Comparison of ENCODE assay signal across 18 cellular contexts in the genomic region with DNA sequence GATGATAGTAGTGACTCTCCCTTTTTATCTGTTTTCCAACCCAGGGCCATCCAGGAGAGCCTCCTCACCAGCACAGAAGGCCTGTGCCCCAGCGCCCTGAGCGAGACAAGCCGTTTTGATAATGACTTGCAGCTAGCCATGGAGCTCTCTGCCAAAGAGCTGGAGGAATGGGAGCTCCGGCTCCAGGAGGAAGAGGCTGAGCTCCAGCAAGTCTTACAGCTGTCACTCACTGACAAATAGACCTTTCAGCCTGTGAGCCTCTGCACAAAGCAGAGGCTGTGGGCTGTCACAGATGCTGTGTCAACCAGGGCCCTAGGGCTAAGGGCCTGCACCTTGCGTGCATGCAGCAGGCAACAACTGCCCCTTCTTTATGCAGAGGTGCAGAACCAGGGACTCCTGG. TPM values are rescaled to one million over a fixed set of nuclear protein-coding genes. Genes with fewer than 3 reads are reported as not detected.
DNase-seq lines count a peak whose midpoint lies in the region; ATAC-seq and TF ChIP-seq lines count a peak whose summit lies in the region.
"Had no signal": no experiment of that assay in that cellular context is flagged by ENCODE, and none has a peak within 500 bp of the region (broad histone marks: within the 10 kb centered on the region; RNA-seq: fewer than 3 reads in every experiment).

No MANE protein-coding gene starts in this region.

- in situ Hi-C loops in GM23248 (cut with MboI) = no loop called here

- H3K4me2 ChIP-seq in GM23248 (ENCODE audit: unreplicated experiment) = no peak overlapping the region
- H3K4me2 ChIP-seq in trophoblast cell (ENCODE audit: low read length) = no peak overlapping the region

- H2BK5ac ChIP-seq in trophoblast cell (ENCODE audit: low read depth, low read length, poor library complexity) = no peak overlapping the region

- H3K4ac ChIP-seq in trophoblast cell (ENCODE audit: low read depth, low read length) = no peak overlapping the region

- H2AK5ac ChIP-seq in trophoblast cell (ENCODE audit: low read length) = no peak overlapping the region

- H4K8ac ChIP-seq in trophoblast cell (ENCODE audit: low read depth, low read length) = no peak overlapping the region

- H2AFZ ChIP-seq in GM23248 (no peak overlapping the region), trophoblast cell (ENCODE audit: insufficient read depth, low read length, poor library complexity) (no peak overlapping the region)

- no peak overlapping the region for H3K9ac ChIP-seq in GM23248
- H3K9ac ChIP-seq in trophoblast cell (ENCODE audit: low read length) = no peak overlapping the region

- no peak for ATAC-seq in HG02588 (IDR thresholded peaks at IDR 0.05; ENCODE audit: unreplicated experiment)
- no peak for ATAC-seq in SK-N-SH treated with all-trans-retinoic acid at 6 μM for 48 hours
- ATAC-seq in GM21447 (IDR thresholded peaks at IDR 0.05; ENCODE audit: unreplicated experiment) = no peak
- ATAC-seq in HG03342 (IDR thresholded peaks at IDR 0.05; ENCODE audit: unreplicated experiment) = no peak

- no peak overlapping the region for H3K14ac ChIP-seq in trophoblast cell (ENCODE audit: low read length)

- no peak overlapping the region for H2BK12ac ChIP-seq in trophoblast cell (ENCODE audit: low read length)

- H3K36me3 ChIP-seq in GM23248 (ENCODE audit: low read depth) (peaks cover 48% of the 10 kb centered on the region), trophoblast cell (ENCODE audit: control insufficient read depth in 1 of 2, insufficient read depth in 2 of 2, low read length in 2 of 2) (peaks cover 9 to 21% of the 10 kb centered on the region in 2 experiments)

- peak; percentile 76 for DNase-seq in Ammon's horn (ENCODE audit: low spot score)
- no peak for DNase-seq in GM23248
- DNase-seq in globus pallidus (ENCODE audit: low spot score) = peak; percentile 86
- DNase-seq in trophoblast cell = no peak
- DNase-seq: activated CD4-positive, CD25-positive, alpha-beta regulatory T cell treated with anti-CD3 and anti-CD28 coated beads, Interleukin-2, amount 50 U/mL, for 72 hours; activated gamma-delta T cell treated with Interleukin-2 at 50 U/mL for 16 hours; AML-193; foreskin melanocyte; NCI-H1417 treated with DMSO at 0.1 percent for 48 hours; NCI-H774; sigmoid colon; stimulated activated CD4-positive, alpha-beta T cell treated with anti-CD3 and anti-CD28 coated beads, Interleukin-1b, Interleukin-23, amount 100 ng/mL, for 48 hours had no signal

- H3K9me3 ChIP-seq in GM23248 (ENCODE audit: low read depth) (no peaks in the 10 kb centered on the region), trophoblast cell (ENCODE audit: insufficient read depth, low read depth, low read length) (no peaks in the 10 kb centered on the region)
- H3K9me3 ChIP-seq: ascending aorta, sigmoid colon had no signal

- H3K9me2 ChIP-seq in GM23248 (ENCODE audit: insufficient read depth) = no peaks in the 10 kb centered on the region

- peak overlapping the region; percentile 89 for H3K27ac ChIP-seq in GM23248
- H3K27ac ChIP-seq in trophoblast cell (ENCODE audit: low read depth, low read length) = no peak overlapping the region
- H3K27ac ChIP-seq: SK-N-MC had no signal

- H3K23ac ChIP-seq in trophoblast cell (ENCODE audit: low read length) = no peak overlapping the region

- H4K20me1 ChIP-seq in GM23248 (ENCODE audit: insufficient read depth) = peaks cover 8% of the 10 kb centered on the region

- no peak overlapping the region for H4K12ac ChIP-seq in trophoblast cell (ENCODE audit: low read depth, low read length)

- H3K27me3 ChIP-seq in GM23248 (replicated peaks; ENCODE audit: insufficient read depth) (no peaks in the 10 kb centered on the region), trophoblast cell (ENCODE audit: insufficient read depth, low read length) (no peaks in the 10 kb centered on the region)
- H3K27me3 ChIP-seq: ascending aorta, sigmoid colon had no signal

- H3K4me1 ChIP-seq in GM23248 (ENCODE audit: insufficient read depth) (peaks cover 22% of the 10 kb centered on the region), trophoblast cell (ENCODE audit: control insufficient read depth in 1 of 2, insufficient read depth in 2 of 2, low read length in 2 of 2) (peaks cover 6% of the 10 kb centered on the region in 2 experiments)

- H3K79me2 ChIP-seq in GM23248 (ENCODE audit: insufficient read depth) (peaks cover 71% of the 10 kb centered on the region), trophoblast cell (ENCODE audit: control insufficient read depth, insufficient read depth, low read length, poor library complexity) (no peaks in the 10 kb centered on the region)

- no peak overlapping the region for H4K91ac ChIP-seq in trophoblast cell (ENCODE audit: low read depth, low read length)

- peaks cover 69% of the 10 kb centered on the region for H3F3A ChIP-seq in GM23248 (ENCODE audit: insufficient read depth)

- 70 to 75% methylated on average over 5 of the region's 5 CpGs for WGBS in GM23248 (ENCODE audit: low coverage in 1 of 2, low lambda C conversion rate in 2 of 2, missing lambda C conversion rate in 2 of 2), 2 experiments
- no CpG with 5 or more reads among the region's 5 CpGs for WGBS in trophoblast cell (ENCODE audit: extremely low coverage, insufficient coverage, insufficient read length)

- no peak overlapping the region for H3K4me3 ChIP-seq in GM23248
- no peak overlapping the region for H3K4me3 ChIP-seq in trophoblast cell (ENCODE audit: low read depth, low read length)
- H3K4me3 ChIP-seq: ascending aorta, sigmoid colon, SK-N-MC had no signal

- H3K79me1 ChIP-seq in trophoblast cell (ENCODE audit: low read length) = peaks cover 2% of the 10 kb centered on the region

- peak overlapping the region; percentile 28 for H3K18ac ChIP-seq in trophoblast cell (ENCODE audit: low read length)

- H2BK120ac ChIP-seq in trophoblast cell (ENCODE audit: insufficient read depth, low read length, poor library complexity) = no peak overlapping the region

TF ChIP-seq in SK-N-SH treated with all-trans-retinoic acid at 6 μM for 48 hours, 23 proteins besides CTCF, POLR2A, EP300 and RAD21:
- TF ChIP-seq, protein P1, sequence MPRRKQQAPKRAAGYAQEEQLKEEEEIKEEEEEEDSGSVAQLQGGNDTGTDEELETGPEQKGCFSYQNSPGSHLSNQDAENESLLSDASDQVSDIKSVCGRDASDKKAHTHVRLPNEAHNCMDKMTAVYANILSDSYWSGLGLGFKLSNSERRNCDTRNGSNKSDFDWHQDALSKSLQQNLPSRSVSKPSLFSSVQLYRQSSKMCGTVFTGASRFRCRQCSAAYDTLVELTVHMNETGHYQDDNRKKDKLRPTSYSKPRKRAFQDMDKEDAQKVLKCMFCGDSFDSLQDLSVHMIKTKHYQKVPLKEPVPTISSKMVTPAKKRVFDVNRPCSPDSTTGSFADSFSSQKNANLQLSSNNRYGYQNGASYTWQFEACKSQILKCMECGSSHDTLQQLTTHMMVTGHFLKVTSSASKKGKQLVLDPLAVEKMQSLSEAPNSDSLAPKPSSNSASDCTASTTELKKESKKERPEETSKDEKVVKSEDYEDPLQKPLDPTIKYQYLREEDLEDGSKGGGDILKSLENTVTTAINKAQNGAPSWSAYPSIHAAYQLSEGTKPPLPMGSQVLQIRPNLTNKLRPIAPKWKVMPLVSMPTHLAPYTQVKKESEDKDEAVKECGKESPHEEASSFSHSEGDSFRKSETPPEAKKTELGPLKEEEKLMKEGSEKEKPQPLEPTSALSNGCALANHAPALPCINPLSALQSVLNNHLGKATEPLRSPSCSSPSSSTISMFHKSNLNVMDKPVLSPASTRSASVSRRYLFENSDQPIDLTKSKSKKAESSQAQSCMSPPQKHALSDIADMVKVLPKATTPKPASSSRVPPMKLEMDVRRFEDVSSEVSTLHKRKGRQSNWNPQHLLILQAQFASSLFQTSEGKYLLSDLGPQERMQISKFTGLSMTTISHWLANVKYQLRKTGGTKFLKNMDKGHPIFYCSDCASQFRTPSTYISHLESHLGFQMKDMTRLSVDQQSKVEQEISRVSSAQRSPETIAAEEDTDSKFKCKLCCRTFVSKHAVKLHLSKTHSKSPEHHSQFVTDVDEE (CRISPR knock-in tag; IDR thresholded peaks at IDR 0.05) = no peak
TF ChIP-seq in SK-N-SH treated with all-trans-retinoic acid at 6 μM for 48 hours: peak in this region for 0.

RNA-seq across cellular contexts. Expression of a gene that starts 11.0 kb away (rescaled TPM):
- 21.2 and 29.7 TPM in 2 replicates for total RNA-seq in GM23248 (2014; rRNA removed; shearing (Covaris generic))
- 8.5 and 12.3 TPM in 2 replicates for polyA plus RNA-seq in GM23248 (2016; fragmentation: Nextera tagmentation; extraction: Ambion mirVana)
- 7.9 and 8.3 TPM in 2 replicates for polyA plus RNA-seq in trophoblast cell (2013)

RNA-seq across cellular contexts. Expression of a gene that starts 38.1 kb away (rescaled TPM):
- total RNA-seq in GM23248 (2014; rRNA removed; shearing (Covaris generic)) = 237 and 241 TPM in 2 replicates
- polyA plus RNA-seq in GM23248 (2016; fragmentation: Nextera tagmentation; extraction: Ambion mirVana) = 74.8 and 77.3 TPM in 2 replicates
- polyA plus RNA-seq in trophoblast cell (2013) = 20.1 TPM in 2 replicates

RNA-seq across cellular contexts. Expression of a gene that starts 41.1 kb away (rescaled TPM):
- 23.4 and 26.4 TPM in 2 replicates for total RNA-seq in GM23248 (2014; rRNA removed; shearing (Covaris generic))
- polyA plus RNA-seq in GM23248 (2016; fragmentation: Nextera tagmentation; extraction: Ambion mirVana) = 42.1 TPM in 2 replicates
- polyA plus RNA-seq in trophoblast cell (2013) = 13.6 and 15.0 TPM in 2 replicates

Comparison
In these comparisons a context has a peak if more than half of its experiments do, and no peak if none do; other contexts are left out.
1. DNase-seq: peak in Ammon's horn (single experiment) and globus pallidus (single experiment); none in GM23248 (single experiment) and trophoblast cell (0 of 2).